23 cellular contexts compared by ENCODE assay signal in the genomic region with DNA sequence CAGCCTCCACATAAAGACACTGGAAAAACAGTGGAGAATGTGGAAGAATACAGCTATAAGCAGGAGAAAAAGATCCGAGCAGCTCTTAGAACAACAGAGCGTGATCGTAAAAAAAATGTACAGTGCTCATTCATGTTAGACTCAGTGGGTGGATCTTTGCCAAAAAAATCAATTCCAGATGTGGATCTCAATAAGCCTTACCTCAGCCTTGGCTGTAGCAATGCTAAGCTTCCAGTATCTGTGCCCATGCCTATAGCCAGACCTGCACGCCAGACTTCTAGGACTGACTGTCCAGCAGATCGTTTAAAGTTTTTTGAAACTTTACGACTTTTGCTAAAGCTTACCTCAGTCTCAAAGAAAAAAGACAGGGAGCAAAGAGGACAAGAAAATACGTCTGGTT. TPM values are rescaled to one million over a fixed set of nuclear protein-coding genes. Genes with fewer than 3 reads are reported as not detected.
DNase-seq lines count a peak whose midpoint lies in the region; ATAC-seq and TF ChIP-seq lines count a peak whose summit lies in the region.
"Had no signal": no experiment of that assay in that cellular context is flagged by ENCODE, and none has a peak within 500 bp of the region (broad histone marks: within the 10 kb centered on the region; RNA-seq: fewer than 3 reads in every experiment).

No MANE protein-coding gene starts in this region.

- H2BK12ac ChIP-seq in mesenchymal stem cell (ENCODE audit: low read length in 2 of 2), result no peak overlapping the region

- H3K36me3 ChIP-seq in IMR-90 (ENCODE audit: control insufficient read depth, insufficient read depth, low read length) (peaks cover 10% of the 10 kb centered on the region), mesenchymal stem cell (ENCODE audit: control insufficient read depth in 1 of 2, insufficient read depth in 2 of 2, low read depth in 1 of 2, low read length in 2 of 2) (peaks cover 0 to 25% of the 10 kb centered on the region in 2 experiments)

- H3K27ac ChIP-seq in IMR-90 (ENCODE audit: insufficient read depth, low read length), result no peak overlapping the region
- H3K27ac ChIP-seq in mesenchymal stem cell (ENCODE audit: low read length, poor library complexity, severe bottlenecking), result no peak overlapping the region
- H3K27ac ChIP-seq: A549, gastroesophageal sphincter, suprapubic skin, vagina, WERI-Rb-1 had no signal

- no peak for TF ChIP-seq RAD21 in IMR-90 (IDR thresholded peaks at IDR 0.05; ENCODE audit: low read length)

- H3K27me3 ChIP-seq in IMR-90 (ENCODE audit: control insufficient read depth, insufficient read depth, low read length) (no peaks in the 10 kb centered on the region), mesenchymal stem cell (ENCODE audit: control insufficient read depth in 1 of 2, insufficient read depth in 1 of 2, low read length in 2 of 2) (no peaks in the 10 kb centered on the region)
- H3K27me3 ChIP-seq: gastroesophageal sphincter, suprapubic skin, vagina had no signal

- H3K4me2 ChIP-seq in IMR-90 (ENCODE audit: low read depth, low read length) (no peak overlapping the region), mesenchymal stem cell (ENCODE audit: low read length, poor library complexity, severe bottlenecking) (no peak overlapping the region)
- H3K4me2 ChIP-seq: A549 had no signal

- intact Hi-C loops in IMR-90 (cut with micrococcal nuclease), result no loop called here

- CTCF ChIA-PET in IMR-90 (lab: Yijun Ruan, JAX), result interaction anchor here (1.0 to 1.1 kb wide), 2 partner anchors 9 to 19 kb away, joined by 3 read pairs; no protein-coding TSS in a partner anchor

- H3K9me3 ChIP-seq in IMR-90 (ENCODE audit: control insufficient read depth, insufficient read depth, low read length) (no peaks in the 10 kb centered on the region), mesenchymal stem cell (ENCODE audit: control insufficient read depth, low read length) (no peaks in the 10 kb centered on the region)
- H3K9me3 ChIP-seq: A549, gastroesophageal sphincter, suprapubic skin, vagina had no signal

- WGBS in IMR-90 (ENCODE audit: extremely low coverage in 2 of 2, insufficient read length in 1 of 2), 2 experiments, result 72% methylated on average over 5 of the region's 7 CpGs; no CpG with 5 or more reads in 1 of the 2 experiments
- 84% methylated on average over 7 of the region's 7 CpGs for WGBS in mesenchymal stem cell

- H2AK5ac ChIP-seq in IMR-90 (ENCODE audit: low read depth, low read length) (no peak overlapping the region), mesenchymal stem cell (ENCODE audit: low read length, severe bottlenecking) (no peak overlapping the region)

- no peak for TF ChIP-seq POLR2A in IMR-90 (IDR thresholded peaks at IDR 0.05; ENCODE audit: low read depth, low read length)

- no peak overlapping the region for H3K56ac ChIP-seq in IMR-90 (ENCODE audit: extremely low read depth, insufficient read depth, low read length)

- no peak overlapping the region for H2BK20ac ChIP-seq in IMR-90 (ENCODE audit: low read depth, low read length)

- H2BK5ac ChIP-seq in IMR-90 (ENCODE audit: low read depth, low read length, poor library complexity, severe bottlenecking) (no peak overlapping the region), mesenchymal stem cell (ENCODE audit: low read depth, low read length, poor library complexity, severe bottlenecking) (no peak overlapping the region)

- POLR2A ChIA-PET in IMR-90 (lab: Charles Lee; ENCODE audit: unreplicated experiment), result no interaction called here

- no peak overlapping the region for H3K4me3 ChIP-seq in IMR-90 (ENCODE audit: insufficient read depth, low read depth, low read length)
- no peak overlapping the region for H3K4me3 ChIP-seq in cardiac fibroblast (replicated peaks in 1 of 2; ENCODE audit: low read depth in 2 of 2, low read length in 2 of 2)
- H3K4me3 ChIP-seq in mesenchymal stem cell (ENCODE audit: insufficient read depth in 1 of 2, low read depth in 1 of 2, low read length in 2 of 2), result peak overlapping the region in 1 of 2 experiments; percentile 4
- H3K4me3 ChIP-seq: A549, gastroesophageal sphincter, suprapubic skin, vagina had no signal

- H2AFZ ChIP-seq in IMR-90 (replicated peaks; ENCODE audit: low read length, poor library complexity), result no peak overlapping the region
- no peak overlapping the region for H2AFZ ChIP-seq in mesenchymal stem cell (ENCODE audit: low read depth, low read length)

- H2BK15ac ChIP-seq in IMR-90 (ENCODE audit: low read depth, low read length), result no peak overlapping the region
- H2BK15ac ChIP-seq in mesenchymal stem cell (ENCODE audit: low read depth, poor library complexity, severe bottlenecking), result no peak overlapping the region

- no TSS peak for BruUV-seq in IMR-90 (replicated peaks; lab: Mats Ljungman, UMichigan)

- dilution Hi-C loops in IMR-90 (cut with HindIII; ENCODE audit: low sequenced_read_pairs, unreplicated experiment), result no loop called here

- H2BK120ac ChIP-seq in IMR-90 (ENCODE audit: low read depth, low read length), result no peak overlapping the region
- H2BK120ac ChIP-seq in mesenchymal stem cell (ENCODE audit: low read depth, low read length), result no peak overlapping the region

- H3K4me1 ChIP-seq in IMR-90 (ENCODE audit: control insufficient read depth, insufficient read depth, low read length) (peaks cover 3% of the 10 kb centered on the region; the same call in 1 of the 2 replicates), mesenchymal stem cell (ENCODE audit: control insufficient read depth, insufficient read depth, low read depth, low read length) (no peaks in the 10 kb centered on the region)
- H3K4me1 ChIP-seq: A549, gastroesophageal sphincter, vagina had no signal

- no peak overlapping the region for H3K14ac ChIP-seq in IMR-90 (replicated peaks; ENCODE audit: low read depth, low read length)
- H3K14ac ChIP-seq in mesenchymal stem cell (ENCODE audit: low read length in 2 of 2), result no peak overlapping the region

- H4K8ac ChIP-seq in IMR-90 (ENCODE audit: low read depth in 2 of 2, low read length in 2 of 2), result no peak overlapping the region
- no peak overlapping the region for H4K8ac ChIP-seq in mesenchymal stem cell (ENCODE audit: low read length)

- no peak for TF ChIP-seq CTCF in IMR-90 (conservative IDR thresholded peaks at IDR 0.05; ENCODE audit: low read depth, low read length)
- TF ChIP-seq CTCF in cardiac fibroblast (IDR thresholded peaks at IDR 0.05; ENCODE audit: low read depth, low read length), result no peak

- no peak overlapping the region for H3K18ac ChIP-seq in IMR-90 (ENCODE audit: low read depth, low read length)
- H3K18ac ChIP-seq in mesenchymal stem cell (ENCODE audit: low read depth in 1 of 2, low read length in 2 of 2), result no peak overlapping the region

- H3K4ac ChIP-seq in IMR-90 (ENCODE audit: low read depth, low read length) (no peak overlapping the region), mesenchymal stem cell (ENCODE audit: low read depth in 1 of 2, low read length in 2 of 2) (no peak overlapping the region)

- in situ Hi-C loops in IMR-90 (cut with MboI; ENCODE audit: low sequenced_read_pairs) (no loop called here), G401 (cut with HindIII; ENCODE audit: low sequenced_read_pairs) (no loop called here)

- no peak overlapping the region for H2AK9ac ChIP-seq in IMR-90 (replicated peaks; ENCODE audit: low read depth, low read length, poor library complexity)

- DNase-seq in AG08396 (ENCODE audit: low spot score) (peak; percentile 20), IMR-90 (peak; percentile 70), cardiac fibroblast (ENCODE audit: low read depth in 2 of 2) (peak; percentile 54 to 88), mesenchymal stem cell (no peak), DMS79 treated with DMSO at 0.1 percent for 48 hours (lab: John Stamatoyannopoulos, UW) (no peak), COR-L47 (lab: John Stamatoyannopoulos, UW) (no peak), G401 (ENCODE audit: low spot score) (no peak), SW480 (ENCODE audit: low spot score) (no peak)
- DNase-seq: activated CD4-positive, alpha-beta T cell treated with anti-CD3 and anti-CD28 coated beads, Interleukin-2, amount 50 U/mL, for 4 hours; activated naive CD4-positive, alpha-beta T cell; aorta; CD8-positive, alpha-beta T cell; DMS79; midbrain; NCI-H1417; NCI-H526 treated with DMSO at 0.1 percent for 48 hours; SHP77; T-helper 2 cell; WERI-Rb-1 had no signal

- H3K9me1 ChIP-seq in IMR-90 (ENCODE audit: insufficient read depth, low read length), result peaks cover 3% of the 10 kb centered on the region; the same call in 1 of the 2 replicates

- no peak overlapping the region for H3K9ac ChIP-seq in IMR-90 (ENCODE audit: low read depth, low read length)
- H3K9ac ChIP-seq in mesenchymal stem cell (ENCODE audit: low read length), result peak overlapping the region; percentile 73

- H3K23ac ChIP-seq in IMR-90 (ENCODE audit: low read depth, low read length), result no peak overlapping the region
- no peak overlapping the region for H3K23ac ChIP-seq in mesenchymal stem cell (ENCODE audit: low read length in 2 of 2)

- H4K91ac ChIP-seq in IMR-90 (ENCODE audit: insufficient read depth, low read depth, low read length) (no peak overlapping the region), mesenchymal stem cell (ENCODE audit: low read length) (no peak overlapping the region)

- H3K79me1 ChIP-seq in IMR-90 (ENCODE audit: low read depth in 1 of 2, low read length in 2 of 2) (peaks cover 10 to 14% of the 10 kb centered on the region in 2 experiments; a peak in 2 of 4 replicates), mesenchymal stem cell (replicated peaks; ENCODE audit: low read length, poor library complexity, severe bottlenecking) (peaks cover 13% of the 10 kb centered on the region)

- ATAC-seq in IMR-90 (ENCODE audit: low read depth), result no peak
- ATAC-seq: A549; CD8-positive, alpha-beta T cell; gastroesophageal sphincter had no signal

- H4K20me1 ChIP-seq in IMR-90 (ENCODE audit: insufficient read depth, low read length), result peaks cover 3% of the 10 kb centered on the region; the same call in 1 of the 2 replicates

- H4K5ac ChIP-seq in IMR-90 (ENCODE audit: low read depth, low read length), result no peak overlapping the region

TF ChIP-seq in IMR-90, 13 proteins besides CTCF, POLR2A, EP300 and RAD21:
- TF ChIP-seq RCOR1 (IDR thresholded peaks at IDR 0.05; ENCODE audit: insufficient replicate concordance, low read length), result no peak
- TF ChIP-seq, protein P1, sequence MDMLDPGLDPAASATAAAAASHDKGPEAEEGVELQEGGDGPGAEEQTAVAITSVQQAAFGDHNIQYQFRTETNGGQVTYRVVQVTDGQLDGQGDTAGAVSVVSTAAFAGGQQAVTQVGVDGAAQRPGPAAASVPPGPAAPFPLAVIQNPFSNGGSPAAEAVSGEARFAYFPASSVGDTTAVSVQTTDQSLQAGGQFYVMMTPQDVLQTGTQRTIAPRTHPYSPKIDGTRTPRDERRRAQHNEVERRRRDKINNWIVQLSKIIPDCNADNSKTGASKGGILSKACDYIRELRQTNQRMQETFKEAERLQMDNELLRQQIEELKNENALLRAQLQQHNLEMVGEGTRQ (IDR thresholded peaks at IDR 0.05; ENCODE audit: low read depth, low read length), result no peak
- TF ChIP-seq MXI1 (IDR thresholded peaks at IDR 0.05; ENCODE audit: borderline replicate concordance, low read depth, low read length), result no peak

RNA-seq across cellular contexts. Expression of a gene that starts 57.1 kb away (rescaled TPM):
- 20.4 and 23.1 TPM in 2 replicates for total RNA-seq in IMR-90 (2012; rRNA removed)
- 6.9 and 11.5 TPM in 2 replicates for polyA plus RNA-seq in IMR-90 (2012; rRNA removed)
- polyA plus RNA-seq in IMR-90 (2012; cell fraction: cytosol; rRNA removed), result 2.0 and 3.7 TPM in 2 replicates
- 6.4 and 26.8 TPM in 2 replicates for polyA plus RNA-seq in IMR-90 (2012; cell fraction: nucleus; rRNA removed; ENCODE audit: low replicate concordance)
- 10.3 TPM for polyA plus RNA-seq in mesenchymal stem cell (2013, experiment 1 of 2)
- polyA plus RNA-seq in mesenchymal stem cell (2013, experiment 2 of 2), result 8.7 TPM
- total RNA-seq in G401 (2014; rRNA removed; shearing (Covaris generic)), result 20.4 and 29.1 TPM in 2 replicates

Comparison
In these comparisons a context has a peak if more than half of its experiments do, and no peak if none do; other contexts are left out.
1. DNase-seq: peak in AG08396 (single experiment), IMR-90 (single experiment) and cardiac fibroblast (2 of 2); none in mesenchymal stem cell (single experiment), DMS79 treated with DMSO at 0.1 percent for 48 hours (single experiment), COR-L47 (single experiment), G401 (single experiment) and SW480 (single experiment).